ENCODE assay signal across 30 cellular contexts in genomic region chr10:86045896-86046295, GRCh38.
"Had no signal": no experiment of that assay in that cellular context is flagged by ENCODE, and none has a peak within 500 bp of the region (broad histone marks: within the 10 kb centered on the region; RNA-seq: fewer than 3 reads in every experiment).

No MANE protein-coding gene starts in this region.

- H3K27ac ChIP-seq: neutrophil, pancreas, prostate gland, right lobe of liver, skin epidermis, spleen, stomach, thoracic aorta, thyroid gland, tibial nerve, upper lobe of left lung, vagina had no signal

- H3K9me3 Mint-ChIP-seq: natural killer cell treated with Interleukin-12 subunit alpha and Interleukin-12 subunit beta and Interleukin-15 and Interleukin-18, amount 100 ng/mL, for 72 hours; neural crest cell; stimulated activated naive CD8-positive, alpha-beta T cell treated with anti-CD3 and anti-CD28 coated beads, Interleukin-15, Interleukin-2, amounts not matched to agents 100 ng/mL and 50 ng/mL, for 24 hours had no signal

- H3K4me1 ChIP-seq: pancreas, prostate gland, right lobe of liver, spleen, stomach, tibial nerve, upper lobe of left lung, vagina had no signal

- H3K36me3 Mint-ChIP-seq: naive thymus-derived CD8-positive, alpha-beta T cell; natural killer cell treated with Interleukin-12 subunit alpha and Interleukin-12 subunit beta and Interleukin-15 and Interleukin-18, amount 100 ng/mL, for 72 hours; stimulated activated effector memory CD8-positive, alpha-beta T cell treated with anti-CD3 and anti-CD28 coated beads, Interleukin-12 subunit alpha, Interleukin-12 subunit beta, amount 100 ng/mL, for 72 hours; stimulated activated naive B cell treated with anti-CD40 and anti-IgM and Interleukin-4, amounts not matched to agents 10 μg/mL and 1 μg/mL and 100 μg/mL, for 72 hours had no signal

- H3K4me1 Mint-ChIP-seq: nephron progenitor cell; neural crest cell; stimulated activated naive B cell treated with anti-CD40 and anti-IgM and Interleukin-4, amounts not matched to agents 10 μg/mL and 1 μg/mL and 100 μg/mL, for 72 hours had no signal

- H3K27ac Mint-ChIP-seq: natural killer cell treated with Interleukin-12 subunit alpha and Interleukin-12 subunit beta and Interleukin-15 and Interleukin-18, amount 100 ng/mL, for 72 hours; nephron progenitor cell; stimulated activated effector memory CD8-positive, alpha-beta T cell treated with anti-CD3 and anti-CD28 coated beads, Interleukin-12 subunit alpha, Interleukin-12 subunit beta, amount 100 ng/mL, for 72 hours; stimulated activated naive B cell treated with anti-CD40 and anti-IgM and Interleukin-4, amounts not matched to agents 10 μg/mL and 1 μg/mL and 100 μg/mL, for 72 hours; stimulated activated naive CD8-positive, alpha-beta T cell treated with anti-CD3 and anti-CD28 coated beads, Interleukin-15, Interleukin-2, amounts not matched to agents 100 ng/mL and 50 ng/mL, for 24 hours had no signal

- H3K4me2 ChIP-seq: smooth muscle cell had no signal

- DNase-seq: naive thymus-derived CD8-positive, alpha-beta T cell; nephron progenitor cell; nucleus accumbens; pancreas; retina; right cardiac atrium; right lobe of liver; spleen; stimulated activated CD4-positive, alpha-beta T cell treated with anti-CD3 and anti-CD28 coated beads, Interleukin-12 subunit alpha, Interleukin-12 subunit beta, amount 100 ng/mL, for 4 hours; stimulated activated CD4-positive, alpha-beta T cell treated with anti-CD3 and anti-CD28 coated beads, Interleukin-1b, Interleukin-23, amount 100 ng/mL, for 48 hours; stimulated activated CD4-positive, alpha-beta T cell treated with anti-CD3 and anti-CD28 coated beads, Interleukin-4, amount 100 ng/mL, for 1 hour; stimulated activated CD4-positive, alpha-beta T cell treated with anti-CD3 and anti-CD28 coated beads, Interleukin-4, amount 100 ng/mL, for 4 hours; stimulated activated naive B cell treated with anti-CD40 and anti-IgM and Interleukin-4, amounts not matched to agents 10 μg/mL and 1 μg/mL and 100 μg/mL, for 72 hours; stimulated activated naive CD4-positive, alpha-beta T cell treated with Interleukin-2 at 50 U/mL for 16 hours; stomach; thyroid gland; trophoblast cell; upper lobe of left lung had no signal

- ATAC-seq: naive thymus-derived CD8-positive, alpha-beta T cell; natural killer cell treated with Interleukin-12 subunit alpha and Interleukin-12 subunit beta and Interleukin-15 and Interleukin-18, amount 100 ng/mL, for 72 hours; pancreas; right cardiac atrium; right lobe of liver; stimulated activated effector memory CD8-positive, alpha-beta T cell treated with anti-CD3 and anti-CD28 coated beads, Interleukin-12 subunit alpha, Interleukin-12 subunit beta, amount 100 ng/mL, for 72 hours; stimulated activated naive B cell treated with anti-CD40 and anti-IgM and Interleukin-4, amounts not matched to agents 10 μg/mL and 1 μg/mL and 100 μg/mL, for 72 hours had no signal

- FAIRE-seq: pancreas, urothelium cell line had no signal

- H3K4me3 ChIP-seq: pancreas, prostate gland, right lobe of liver, skin epidermis, smooth muscle cell, spleen, stomach, thoracic aorta, thyroid gland, tibial nerve, upper lobe of left lung, vagina had no signal

- H3K4me3 Mint-ChIP-seq: naive thymus-derived CD8-positive, alpha-beta T cell; natural killer cell treated with Interleukin-12 subunit alpha and Interleukin-12 subunit beta and Interleukin-15 and Interleukin-18, amount 100 ng/mL, for 72 hours; nephron progenitor cell; neural crest cell; stimulated activated effector memory CD8-positive, alpha-beta T cell treated with anti-CD3 and anti-CD28 coated beads, Interleukin-12 subunit alpha, Interleukin-12 subunit beta, amount 100 ng/mL, for 72 hours; stimulated activated naive B cell treated with anti-CD40 and anti-IgM and Interleukin-4, amounts not matched to agents 10 μg/mL and 1 μg/mL and 100 μg/mL, for 72 hours; stimulated activated naive CD8-positive, alpha-beta T cell treated with anti-CD3 and anti-CD28 coated beads, Interleukin-15, Interleukin-2, amounts not matched to agents 100 ng/mL and 50 ng/mL, for 24 hours had no signal

- H3K36me3 ChIP-seq: neutrophil, pancreas, prostate gland, right lobe of liver, spleen, stomach, thoracic aorta, thyroid gland, tibial nerve, upper lobe of left lung, vagina had no signal

- H3K27me3 ChIP-seq: neutrophil, pancreas, right lobe of liver, stomach, thyroid gland, tibial nerve, upper lobe of left lung, vagina had no signal

- H3K9me3 ChIP-seq: neutrophil, pancreas, prostate gland, right lobe of liver, stomach, thoracic aorta, thyroid gland, tibial nerve, upper lobe of left lung, vagina had no signal
